8 cellular contexts compared by ENCODE assay signal in genomic region chrX:115560978-115561604, GRCh38. TPM values are rescaled to one million over a fixed set of nuclear protein-coding genes. Genes with fewer than 3 reads are reported as not detected.
A peak's percentile ranks its signal among the peaks of the same experiment; 100 is the strongest.
DNase-seq lines count a peak whose midpoint lies in the region; ATAC-seq and TF ChIP-seq lines count a peak whose summit lies in the region.

A gene with protein sequence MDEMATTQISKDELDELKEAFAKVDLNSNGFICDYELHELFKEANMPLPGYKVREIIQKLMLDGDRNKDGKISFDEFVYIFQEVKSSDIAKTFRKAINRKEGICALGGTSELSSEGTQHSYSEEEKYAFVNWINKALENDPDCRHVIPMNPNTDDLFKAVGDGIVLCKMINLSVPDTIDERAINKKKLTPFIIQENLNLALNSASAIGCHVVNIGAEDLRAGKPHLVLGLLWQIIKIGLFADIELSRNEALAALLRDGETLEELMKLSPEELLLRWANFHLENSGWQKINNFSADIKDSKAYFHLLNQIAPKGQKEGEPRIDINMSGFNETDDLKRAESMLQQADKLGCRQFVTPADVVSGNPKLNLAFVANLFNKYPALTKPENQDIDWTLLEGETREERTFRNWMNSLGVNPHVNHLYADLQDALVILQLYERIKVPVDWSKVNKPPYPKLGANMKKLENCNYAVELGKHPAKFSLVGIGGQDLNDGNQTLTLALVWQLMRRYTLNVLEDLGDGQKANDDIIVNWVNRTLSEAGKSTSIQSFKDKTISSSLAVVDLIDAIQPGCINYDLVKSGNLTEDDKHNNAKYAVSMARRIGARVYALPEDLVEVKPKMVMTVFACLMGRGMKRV (plus strand): TSS chrX:115561174. CDS start chrX:115610251, 49,077 bp downstream.

- H3K4me1 Mint-ChIP-seq in activated T-cell treated with anti-CD3 and anti-CD28 coated beads, Interleukin-2, amount 50 U/mL, for 24 hours (ENCODE audit: low read depth): peaks cover 8% of the 10 kb centered on the region

- peak; percentile 54 to 72 for TF ChIP-seq POLR2A in gastrocnemius medialis (IDR thresholded peaks at IDR 0.05)

- H3K4me1 ChIP-seq in gastrocnemius medialis: peaks cover 3 to 10% of the 10 kb centered on the region in 2 donors

- H3K4me3 Mint-ChIP-seq in activated T-cell treated with anti-CD3 and anti-CD28 coated beads, Interleukin-2, amount 50 U/mL, for 24 hours: peak within 1 kb of the TSS; percentile 62

- peaks cover 0 to 16% (median 11%) of the 10 kb centered on the region in 3 donors for H3K27me3 ChIP-seq in gastrocnemius medialis

- H3K27me3 Mint-ChIP-seq in activated T-cell treated with anti-CD3 and anti-CD28 coated beads, Interleukin-2, amount 50 U/mL, for 24 hours: peaks cover 84% of the 10 kb centered on the region

- peak within 1 kb of the TSS; percentile 78 for H3K27ac ChIP-seq in caudate nucleus (ENCODE audit: low read depth, low read length)
- peak within 1 kb of the TSS; percentile 89 to 93 (median 92) for H3K27ac ChIP-seq in gastrocnemius medialis

- no peaks in the 10 kb centered on the region for H3K9me3 ChIP-seq in gastrocnemius medialis

- DNase-seq in activated T-cell treated with anti-CD3 and anti-CD28 coated beads, Interleukin-2, amount 50 U/mL, for 24 hours: peak; percentile 30
- DNase-seq in activated T-cell treated with anti-CD3 and anti-CD28 coated beads, Interleukin-2, amount 50 U/mL, for 1 hour: no peak
- DNase-seq in OCI-M1 (lab: John Stamatoyannopoulos, UW) (peak; percentile 76), caudate nucleus (lab: John Stamatoyannopoulos, UW) (peak in 59 of 61 donors; percentile 13 to 79 (median 55)), iPS-NIHi11 (ENCODE audit: low spot score) (peak; percentile 88), gastrocnemius medialis (peak; percentile 50 to 77)

- intact Hi-C loops in gastrocnemius medialis (cut with DNase I; ENCODE audit: low total_unique reads): loop anchor here (5.0 kb wide), 4 partner anchors 66 to 229 kb away; no protein-coding TSS in a partner anchor

- in situ Hi-C loops in gastrocnemius medialis (cut with MboI; ENCODE audit: low sequenced_read_pairs in 4 of 4): no loop called here

- TF ChIP-seq CTCF in gastrocnemius medialis (IDR thresholded peaks at IDR 0.05 in 4 of 5, conservative IDR thresholded peaks at IDR 0.05 in 1 of 5): no peak

- no peaks in the 10 kb centered on the region for H3K9me3 Mint-ChIP-seq in activated T-cell treated with anti-CD3 and anti-CD28 coated beads, Interleukin-2, amount 50 U/mL, for 24 hours

- no peaks in the 10 kb centered on the region for H3K36me3 Mint-ChIP-seq in activated T-cell treated with anti-CD3 and anti-CD28 coated beads, Interleukin-2, amount 50 U/mL, for 24 hours (ENCODE audit: low read depth)

- no peaks in the 10 kb centered on the region for H3K36me3 ChIP-seq in gastrocnemius medialis

- ATAC-seq in HG03097 (IDR thresholded peaks at IDR 0.05; ENCODE audit: low FRiP score, unreplicated experiment): peak; percentile 50
- ATAC-seq in gastrocnemius medialis: peak; percentile 69 to 72
- no peak for ATAC-seq in HG03135 (IDR thresholded peaks at IDR 0.05; ENCODE audit: unreplicated experiment)

- H3K27ac Mint-ChIP-seq in activated T-cell treated with anti-CD3 and anti-CD28 coated beads, Interleukin-2, amount 50 U/mL, for 24 hours: no peak within 1 kb of the TSS

- peak within 1 kb of the TSS; percentile 66 to 77 (median 72) for H3K4me3 ChIP-seq in gastrocnemius medialis

RNA-seq across cellular contexts. Expression of the gene that starts here (rescaled TPM):
- total RNA-seq in gastrocnemius medialis: 10 to 100 TPM; 15.8 to 23.1 (median 19.5) TPM
